11 cellular contexts compared by ENCODE assay signal in genomic region chr21:45971487-45972352, GRCh38. TPM values are rescaled to one million over a fixed set of nuclear protein-coding genes. Genes with fewer than 3 reads are reported as not detected.
DNase-seq lines count a peak whose midpoint lies in the region; ATAC-seq and TF ChIP-seq lines count a peak whose summit lies in the region.
"Had no signal": no experiment of that assay in that cellular context is flagged by ENCODE, and none has a peak within 500 bp of the region (broad histone marks: within the 10 kb centered on the region; RNA-seq: fewer than 3 reads in every experiment).

No MANE protein-coding gene starts in this region.

- H3K9me3 Mint-ChIP-seq in endodermal cell (no peaks in the 10 kb centered on the region), type B pancreatic cell (no peaks in the 10 kb centered on the region)
- H3K9me3 Mint-ChIP-seq: T-helper 1 cell treated with Interleukin-12 subunit alpha and Interleukin-12 subunit beta and Interleukin-4 antibody, amounts not matched to agents 30 μg/mL and 1 μg/mL, for 36 hours had no signal

- H4K91ac ChIP-seq in mesenchymal stem cell (ENCODE audit: low read length), result peak overlapping the region; percentile 100

- H3K27me3 Mint-ChIP-seq in endodermal cell (ENCODE audit: insufficient read depth), result no peaks in the 10 kb centered on the region
- peaks cover 29% of the 10 kb centered on the region for H3K27me3 Mint-ChIP-seq in type B pancreatic cell

- H2BK15ac ChIP-seq in mesenchymal stem cell (ENCODE audit: low read depth, poor library complexity, severe bottlenecking), result peak overlapping the region; percentile 93

- H3K4me1 Mint-ChIP-seq in endodermal cell, result peaks cover 9% of the 10 kb centered on the region
- peaks cover 19% of the 10 kb centered on the region for H3K4me1 Mint-ChIP-seq in type B pancreatic cell (ENCODE audit: unreplicated experiment)

- peak overlapping the region; percentile 99 for H4K8ac ChIP-seq in mesenchymal stem cell (ENCODE audit: low read length)

- H3K4me3 ChIP-seq in HFF-Myc (replicated peaks; ENCODE audit: low read depth, low read length), result peak overlapping the region; percentile 44
- H3K4me3 ChIP-seq in endodermal cell (ENCODE audit: low read length), result no peak overlapping the region
- H3K4me3 ChIP-seq in mesenchymal stem cell (ENCODE audit: insufficient read depth in 1 of 2, low read depth in 1 of 2, low read length in 2 of 2), result peak overlapping the region in 1 of 2 experiments; percentile 79
- H3K4me3 ChIP-seq in HAP-1, result no peak overlapping the region

- peak overlapping the region; percentile 100 for H2BK120ac ChIP-seq in mesenchymal stem cell (ENCODE audit: low read depth, low read length)

- 83 to 88% methylated on average over 15 to 24 of the region's 24 CpGs for WGBS in endodermal cell (ENCODE audit: insufficient coverage in 1 of 2, insufficient read length in 1 of 2), 2 experiments
- WGBS in mesenchymal stem cell, result 62% methylated on average over 23 of the region's 24 CpGs

- peak overlapping the region in 1 of 2 experiments; percentile 70 for H3K23ac ChIP-seq in mesenchymal stem cell (ENCODE audit: low read length in 2 of 2)

- H3K27me3 ChIP-seq in endodermal cell (ENCODE audit: control insufficient read depth, insufficient read depth, low read length, poor library complexity, severe bottlenecking), result no peaks in the 10 kb centered on the region
- no peaks in the 10 kb centered on the region for H3K27me3 ChIP-seq in mesenchymal stem cell (ENCODE audit: control insufficient read depth in 1 of 2, insufficient read depth in 1 of 2, low read length in 2 of 2)
- H3K27me3 ChIP-seq in HAP-1 (ENCODE audit: low read depth), result no peaks in the 10 kb centered on the region

- H2BK5ac ChIP-seq in mesenchymal stem cell (ENCODE audit: low read depth, low read length, poor library complexity, severe bottlenecking), result no peak overlapping the region

- H3K36me3 ChIP-seq in endodermal cell (ENCODE audit: control insufficient read depth, insufficient read depth, low read length) (no peaks in the 10 kb centered on the region), mesenchymal stem cell (ENCODE audit: control insufficient read depth in 1 of 2, insufficient read depth in 2 of 2, low read depth in 1 of 2, low read length in 2 of 2) (no peaks in the 10 kb centered on the region), HAP-1 (replicated peaks) (no peaks in the 10 kb centered on the region)

- no peaks in the 10 kb centered on the region for H3K9me3 ChIP-seq in endodermal cell (ENCODE audit: control insufficient read depth, low read length)
- no peaks in the 10 kb centered on the region for H3K9me3 ChIP-seq in mesenchymal stem cell (ENCODE audit: control insufficient read depth, low read length)
- H3K9me3 ChIP-seq in HAP-1, result no peaks in the 10 kb centered on the region

- no peak for ATAC-seq in GM21381 (IDR thresholded peaks at IDR 0.05; ENCODE audit: unreplicated experiment)

- no peak overlapping the region for H3K4me2 ChIP-seq in mesenchymal stem cell (ENCODE audit: low read length, poor library complexity, severe bottlenecking)

- H3K4me1 ChIP-seq in endodermal cell (ENCODE audit: control insufficient read depth, insufficient read depth, low read length) (peaks cover 5% of the 10 kb centered on the region), mesenchymal stem cell (ENCODE audit: control insufficient read depth, insufficient read depth, low read depth, low read length) (peaks cover 42% of the 10 kb centered on the region), HAP-1 (peaks cover 21% of the 10 kb centered on the region)

- H3K36me3 Mint-ChIP-seq in endodermal cell (ENCODE audit: low read depth), result no peaks in the 10 kb centered on the region
- H3K36me3 Mint-ChIP-seq in type B pancreatic cell, result no peaks in the 10 kb centered on the region

- in situ Hi-C loops in HAP-1 (cut with MboI; ENCODE audit: low sequenced_read_pairs), result no loop called here

- peak overlapping the region; percentile 62 for H2AK5ac ChIP-seq in mesenchymal stem cell (ENCODE audit: low read length, severe bottlenecking)

- TF ChIP-seq CTCF in HFF-Myc (IDR thresholded peaks at IDR 0.05; ENCODE audit: low read depth, low read length, missing control alignments), result no peak
- TF ChIP-seq CTCF in endodermal cell (conservative IDR thresholded peaks at IDR 0.05), result no peak
- no peak for TF ChIP-seq CTCF in type B pancreatic cell (conservative IDR thresholded peaks at IDR 0.05)

- no peak overlapping the region for H2AFZ ChIP-seq in mesenchymal stem cell (ENCODE audit: low read depth, low read length)

- peak overlapping the region in 1 of 2 experiments; percentile 89 for H3K14ac ChIP-seq in mesenchymal stem cell (ENCODE audit: low read length in 2 of 2)

- no peaks in the 10 kb centered on the region for H3K79me1 ChIP-seq in mesenchymal stem cell (replicated peaks; ENCODE audit: low read length, poor library complexity, severe bottlenecking)

- H3K27ac ChIP-seq in endodermal cell (ENCODE audit: low read depth, low read length) (no peak overlapping the region), mesenchymal stem cell (ENCODE audit: low read length, poor library complexity, severe bottlenecking) (peak overlapping the region; percentile 84)

- peak; percentile 97 for DNase-seq in HFF-Myc (ENCODE audit: extremely low read depth, low read depth)
- peak; percentile 70 for DNase-seq in endodermal cell
- peak; percentile 80 for DNase-seq in mesenchymal stem cell
- DNase-seq in type B pancreatic cell (ENCODE audit: extremely low spot score, unreplicated experiment), result peak; percentile 69
- no peak for DNase-seq in SHP77 treated with DMSO at 0.1 percent for 48 hours (lab: John Stamatoyannopoulos, UW)
- DNase-seq in HAP-1 (ENCODE audit: low spot score in 2 of 2), result no peak
- DNase-seq in NCI-H146 (lab: John Stamatoyannopoulos, UW), result no peak
- DNase-seq: activated effector memory CD4-positive, alpha-beta T cell treated with anti-CD3 and anti-CD28 coated beads, Interleukin-2, amount 50 U/mL, for 16 hours; NCI-H1417 had no signal

- peak overlapping the region; percentile 98 to 99 for H3K18ac ChIP-seq in mesenchymal stem cell (ENCODE audit: low read depth in 1 of 2, low read length in 2 of 2)

- H3K27ac Mint-ChIP-seq in endodermal cell (no peak overlapping the region), type B pancreatic cell (no peak overlapping the region)
- H3K27ac Mint-ChIP-seq: T-helper 1 cell treated with Interleukin-12 subunit alpha and Interleukin-12 subunit beta and Interleukin-4 antibody, amounts not matched to agents 30 μg/mL and 1 μg/mL, for 36 hours had no signal

- H3K4ac ChIP-seq in mesenchymal stem cell (ENCODE audit: low read depth in 1 of 2, low read length in 2 of 2), result peak overlapping the region; percentile 100

- H3K4me3 Mint-ChIP-seq in endodermal cell (no peak overlapping the region), type B pancreatic cell (no peak overlapping the region)
- H3K4me3 Mint-ChIP-seq: T-helper 1 cell treated with Interleukin-12 subunit alpha and Interleukin-12 subunit beta and Interleukin-4 antibody, amounts not matched to agents 30 μg/mL and 1 μg/mL, for 36 hours had no signal

- peak overlapping the region; percentile 88 to 99 for H2BK12ac ChIP-seq in mesenchymal stem cell (ENCODE audit: low read length in 2 of 2)

- H3K9ac ChIP-seq in endodermal cell (ENCODE audit: extremely low read depth, low read length, poor library complexity, severe bottlenecking) (no peak overlapping the region), mesenchymal stem cell (ENCODE audit: low read length) (peak overlapping the region; percentile 96)

RNA-seq across cellular contexts. Expression of gene COL6A1, which starts 9.8 kb away (rescaled TPM):
- total RNA-seq in endodermal cell (100 to 1,000 TPM; 232 to 407 TPM), type B pancreatic cell (ENCODE audit: low replicate concordance) (78.4 and 167 TPM in 2 replicates)
- 172 TPM for polyA plus RNA-seq in endodermal cell (2013, experiment 1 of 2)
- 154 TPM for polyA plus RNA-seq in endodermal cell (2013, experiment 2 of 2)
- 2,201 TPM for polyA plus RNA-seq in mesenchymal stem cell (2013, experiment 1 of 2)
- polyA plus RNA-seq in mesenchymal stem cell (2013, experiment 2 of 2), result 2,173 TPM

Comparison
In these comparisons a context has a peak if more than half of its experiments do, and no peak if none do; other contexts are left out.
1. DNase-seq: peak in HFF-Myc (single experiment), endodermal cell (single experiment), mesenchymal stem cell (single experiment) and type B pancreatic cell (single experiment); none in SHP77 treated with DMSO at 0.1 percent for 48 hours (single experiment), HAP-1 (0 of 2) and NCI-H146 (single experiment).